In the genomic region with DNA sequence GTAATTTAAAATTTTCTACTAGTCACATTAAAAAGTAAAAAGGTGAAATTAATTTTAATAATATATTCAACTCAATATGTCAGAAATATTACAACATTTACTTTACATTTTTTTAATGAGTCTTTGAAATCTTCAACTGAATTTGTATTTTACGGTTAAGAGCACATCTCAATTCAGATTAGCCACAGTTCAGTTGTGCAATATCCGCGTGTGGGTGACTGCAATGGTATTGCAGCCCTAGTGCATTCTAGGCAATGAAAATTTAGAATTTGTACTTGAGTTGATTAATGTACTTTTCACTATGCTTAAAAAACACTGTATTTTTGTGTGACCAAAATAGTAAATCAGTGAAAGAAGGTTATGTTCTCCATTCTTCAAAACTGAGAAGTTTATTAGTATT, we compare ENCODE assay signal across 27 cellular contexts. TPM values are rescaled to one million over a fixed set of nuclear protein-coding genes. Genes with fewer than 3 reads are reported as not detected.
DNase-seq lines count a peak whose midpoint lies in the region; ATAC-seq and TF ChIP-seq lines count a peak whose summit lies in the region.
"Had no signal": no experiment of that assay in that cellular context is flagged by ENCODE, and none has a peak within 500 bp of the region (broad histone marks: within the 10 kb centered on the region; RNA-seq: fewer than 3 reads in every experiment).

No MANE protein-coding gene starts in this region.

- no peaks in the 10 kb centered on the region for H3K27me3 ChIP-seq in upper lobe of right lung
- H3K27me3 ChIP-seq: gastroesophageal sphincter, hepatocyte, sigmoid colon, testis had no signal

- H3K4me1 ChIP-seq in upper lobe of right lung, result no peaks in the 10 kb centered on the region
- H3K4me1 ChIP-seq: gastroesophageal sphincter, sigmoid colon, testis had no signal

- intact Hi-C loops in upper lobe of right lung (cut with DNase I), result no loop called here
- intact Hi-C loops in left cardiac atrium (cut with DNase I), result no loop called here

- peaks cover 38% of the 10 kb centered on the region for H3K36me3 ChIP-seq in upper lobe of right lung

- ATAC-seq in upper lobe of right lung (peak; percentile 54), HG02623 (IDR thresholded peaks at IDR 0.05; ENCODE audit: unreplicated experiment) (no peak), left cardiac atrium (no peak), HG03039 (IDR thresholded peaks at IDR 0.05; ENCODE audit: unreplicated experiment) (no peak)
- ATAC-seq: gastroesophageal sphincter, left lobe of liver had no signal

- H3K9me3 ChIP-seq in upper lobe of right lung, result no peaks in the 10 kb centered on the region
- H3K9me3 ChIP-seq: gastroesophageal sphincter, sigmoid colon, testis had no signal

- H3K27ac ChIP-seq in upper lobe of right lung, result no peak overlapping the region
- H3K27ac ChIP-seq: gastroesophageal sphincter, hepatocyte, sigmoid colon, testis had no signal

- DNase-seq in SIG-M5 treated with dmso at 0.1 percent for 504 hours (lab: John Stamatoyannopoulos, UW; ENCODE audit: unreplicated experiment) (peak; percentile 77), SIG-M5 (lab: John Stamatoyannopoulos, UW) (no peak), NOMO-1 treated with dmso at 0.1 percent for 144 hours (lab: John Stamatoyannopoulos, UW; ENCODE audit: unreplicated experiment) (peak; percentile 86), fibroblast of mammary gland (ENCODE audit: low read depth) (peak; percentile 20), upper lobe of right lung (no peak), left cardiac atrium (no peak)
- DNase-seq: 8988T; activated CD4-positive, alpha-beta T cell treated with anti-CD3 and anti-CD28 coated beads, Interleukin-2, amount 10 ng/mL, durations not matched to agents 24 days and 14 days; activated naive CD4-positive, alpha-beta T cell treated with anti-CD3 and anti-CD28 coated beads, Interleukin-2, amount 10 ng/mL, durations not matched to agents 7 days and 5 days; activated T-cell treated with anti-CD3 and anti-CD28 coated beads, Interleukin-2, amount 50 U/mL, for 48 hours; amygdala; CD4-positive, alpha-beta T cell; cortex of kidney; NCI-H1092; NCI-H187; NCI-H524 treated with DMSO at 0.1 percent for 48 hours; sigmoid colon; stimulated activated CD4-positive, alpha-beta T cell treated with anti-CD3 and anti-CD28 coated beads, Interleukin-15, amount 100 ng/mL, for 24 hours; stimulated activated naive CD4-positive, alpha-beta T cell treated with Interleukin-2 at 50 U/mL for 16 hours; SW 1271; T1000; testis had no signal

- TF ChIP-seq CTCF in fibroblast of mammary gland (conservative IDR thresholded peaks at IDR 0.05; ENCODE audit: control insufficient read depth, insufficient read depth, low read depth, low read length) (no peak), upper lobe of right lung (IDR thresholded peaks at IDR 0.05) (no peak)

- no peak overlapping the region for H3K4me3 ChIP-seq in fibroblast of mammary gland (ENCODE audit: control insufficient read depth, low read depth, low read length)
- no peak overlapping the region for H3K4me3 ChIP-seq in upper lobe of right lung
- H3K4me3 ChIP-seq: gastroesophageal sphincter, hepatocyte, sigmoid colon, testis had no signal

RNA-seq across cellular contexts. Expression of gene CEP63, which starts 57.3 kb away (rescaled TPM):
- total RNA-seq in upper lobe of right lung (22.1 TPM), left cardiac atrium (10 to 100 TPM; 30.2 to 31.7 TPM)

RNA-seq across cellular contexts. Expression of gene ANAPC13, which starts 57.3 kb away (rescaled TPM):
- 58.1 TPM for total RNA-seq in upper lobe of right lung
- total RNA-seq in left cardiac atrium, result 10 to 100 TPM; 63.2 to 83.9 TPM

Comparison
In these comparisons a context has a peak if more than half of its experiments do, and no peak if none do; other contexts are left out.
1. DNase-seq: peak in SIG-M5 treated with dmso at 0.1 percent for 504 hours (single experiment), NOMO-1 treated with dmso at 0.1 percent for 144 hours (single experiment) and fibroblast of mammary gland (single experiment); none in SIG-M5 (single experiment), upper lobe of right lung (single experiment) and left cardiac atrium (single experiment).